In genomic region chr22:27252282-27253049, GRCh38 we compare ENCODE assay signal across 12 cellular contexts.
DNase-seq lines count a peak whose midpoint lies in the region; ATAC-seq, FAIRE-seq and TF ChIP-seq lines count a peak whose summit lies in the region.
"Had no signal": no experiment of that assay in that cellular context is flagged by ENCODE, and none has a peak within 500 bp of the region (broad histone marks: within the 10 kb centered on the region; RNA-seq: fewer than 3 reads in every experiment).

No MANE protein-coding gene starts in this region.

- peaks cover 6% of the 10 kb centered on the region for H3K4me1 ChIP-seq in A673 (ENCODE audit: insufficient read depth, low read length, poor library complexity, severe bottlenecking)
- no peaks in the 10 kb centered on the region for H3K4me1 ChIP-seq in hepatocyte (ENCODE audit: insufficient read depth)

- peaks cover 4% of the 10 kb centered on the region in 2 donors for H3K36me3 Mint-ChIP-seq in stimulated activated naive B cell treated with anti-CD40 and anti-IgM and Interleukin-4, amounts not matched to agents 10 μg/mL and 1 μg/mL and 100 μg/mL, for 72 hours
- H3K36me3 Mint-ChIP-seq in T-cell = peaks cover 5% of the 10 kb centered on the region

- DNase-seq in A673 (ENCODE audit: low spot score) (peak; percentile 50), H54 (ENCODE audit: insufficient read length, low spot score) (peak; percentile 51), amniotic epithelial cell (ENCODE audit: low read depth) (peak; percentile 93), hepatocyte (ENCODE audit: low spot score) (peak; percentile 56), T-cell (no peak), iPS-NIHi7 (ENCODE audit: extremely low spot score) (no peak), NCI-H1417 treated with DMSO at 0.1 percent for 48 hours (lab: John Stamatoyannopoulos, UW) (no peak)
- DNase-seq in stimulated activated naive B cell treated with anti-CD40 and anti-IgM and Interleukin-4, amounts not matched to agents 10 μg/mL and 1 μg/mL and 100 μg/mL, for 72 hours = no peak
- DNase-seq: activated CD4-positive, alpha-beta T cell treated with anti-CD3 and anti-CD28 coated beads, Interleukin-2, amount 50 U/mL, for 1 hour; amygdala; hypothalamus had no signal

- H3K4me3 ChIP-seq in A673 (ENCODE audit: low read depth, low read length, poor library complexity, severe bottlenecking) = no peak overlapping the region
- no peak overlapping the region for H3K4me3 ChIP-seq in hepatocyte

- no peak overlapping the region for H2AFZ ChIP-seq in hepatocyte

- peaks cover 0 to 2% of the 10 kb centered on the region in 2 donors for H3K4me1 Mint-ChIP-seq in stimulated activated naive B cell treated with anti-CD40 and anti-IgM and Interleukin-4, amounts not matched to agents 10 μg/mL and 1 μg/mL and 100 μg/mL, for 72 hours
- peaks cover 5% of the 10 kb centered on the region in 3 donors for H3K4me1 Mint-ChIP-seq in T-cell

- no peaks in the 10 kb centered on the region for H3K9me2 ChIP-seq in hepatocyte (replicated peaks; ENCODE audit: insufficient read depth)

- no peak for ATAC-seq in stimulated activated naive B cell treated with anti-CD40 and anti-IgM and Interleukin-4, amounts not matched to agents 10 μg/mL and 1 μg/mL and 100 μg/mL, for 72 hours (replicated peaks)
- no peak for ATAC-seq in T-cell (replicated peaks in 1 of 4)

- WGBS in hepatocyte (ENCODE audit: low lambda C conversion rate, missing lambda C conversion rate) = 88% methylated on average over 9 of the region's 9 CpGs

- TF ChIP-seq POLR2A in H54 (IDR thresholded peaks at IDR 0.05; ENCODE audit: low read depth, low read length) = no peak

- H3K4me3 Mint-ChIP-seq in stimulated activated naive B cell treated with anti-CD40 and anti-IgM and Interleukin-4, amounts not matched to agents 10 μg/mL and 1 μg/mL and 100 μg/mL, for 72 hours = no peak overlapping the region
- H3K4me3 Mint-ChIP-seq in T-cell = no peak overlapping the region

- peaks cover 5% of the 10 kb centered on the region for H3K9me3 ChIP-seq in A673 (ENCODE audit: low read depth, low read length, poor library complexity, severe bottlenecking)
- peaks cover 6% of the 10 kb centered on the region for H3K9me3 ChIP-seq in hepatocyte (ENCODE audit: low read depth)
- H3K9me3 ChIP-seq: neutrophil had no signal

- H3K79me2 ChIP-seq in hepatocyte = no peaks in the 10 kb centered on the region

- H3K27me3 ChIP-seq in A673 (replicated peaks; ENCODE audit: insufficient read depth, low read depth, low read length, poor library complexity) (no peaks in the 10 kb centered on the region), hepatocyte (no peaks in the 10 kb centered on the region)
- H3K27me3 ChIP-seq: neutrophil had no signal

- POLR2A ChIA-PET in A673 (lab: Charles Lee; ENCODE audit: low non-redundant PET) (no interaction called here), T-cell (lab: Charles Lee) (no interaction called here)

- H3K27ac ChIP-seq in A673 (ENCODE audit: low read depth, low read length, poor library complexity, severe bottlenecking) (no peak overlapping the region), hepatocyte (peak overlapping the region; percentile 27)
- H3K27ac ChIP-seq: neutrophil had no signal

- no peak overlapping the region for H3K4me2 ChIP-seq in hepatocyte

- H3K27ac Mint-ChIP-seq in stimulated activated naive B cell treated with anti-CD40 and anti-IgM and Interleukin-4, amounts not matched to agents 10 μg/mL and 1 μg/mL and 100 μg/mL, for 72 hours = no peak overlapping the region
- H3K27ac Mint-ChIP-seq in T-cell = no peak overlapping the region

- CTCF ChIA-PET in A673 (lab: Charles Lee) = no interaction called here
- CTCF ChIA-PET in T-cell (lab: Charles Lee) = no interaction called here

- no peaks in the 10 kb centered on the region for H3K27me3 Mint-ChIP-seq in stimulated activated naive B cell treated with anti-CD40 and anti-IgM and Interleukin-4, amounts not matched to agents 10 μg/mL and 1 μg/mL and 100 μg/mL, for 72 hours
- peaks cover 0 to 6% of the 10 kb centered on the region in 2 donors for H3K27me3 Mint-ChIP-seq in T-cell

- H4K20me1 ChIP-seq in hepatocyte (ENCODE audit: insufficient read depth, poor library complexity, severe bottlenecking) = no peaks in the 10 kb centered on the region

- TF ChIP-seq CTCF in A673 (conservative IDR thresholded peaks at IDR 0.05; ENCODE audit: low read depth, low read length) (no peak), hepatocyte (IDR thresholded peaks at IDR 0.05; ENCODE audit: poor library complexity) (no peak)

- no peaks in the 10 kb centered on the region for H3K36me3 ChIP-seq in A673 (ENCODE audit: insufficient read depth, low read length, poor library complexity, severe bottlenecking)
- no peaks in the 10 kb centered on the region for H3K36me3 ChIP-seq in hepatocyte (replicated peaks; ENCODE audit: insufficient read depth, low read depth)
- H3K36me3 ChIP-seq: neutrophil had no signal

- peaks cover 5 to 10% of the 10 kb centered on the region in 2 donors for H3K9me3 Mint-ChIP-seq in stimulated activated naive B cell treated with anti-CD40 and anti-IgM and Interleukin-4, amounts not matched to agents 10 μg/mL and 1 μg/mL and 100 μg/mL, for 72 hours
- peaks cover 6 to 12% (median 10%) of the 10 kb centered on the region in 3 donors for H3K9me3 Mint-ChIP-seq in T-cell

- BruUV-seq in A673 (replicated peaks; lab: Mats Ljungman, UMichigan) = no TSS peak

- FAIRE-seq in H54 (lab: Jason Lieb, UNC) = no peak

- intact Hi-C loops in A673 (cut with micrococcal nuclease; ENCODE audit: unreplicated experiment) = no loop called here

Comparison
In these comparisons a context has a peak if more than half of its experiments do, and no peak if none do; other contexts are left out.
1. DNase-seq: peak in A673 (single experiment), H54 (single experiment), amniotic epithelial cell (single experiment) and hepatocyte (single experiment); none in stimulated activated naive B cell treated with anti-CD40 and anti-IgM and Interleukin-4, amounts not matched to agents 10 μg/mL and 1 μg/mL and 100 μg/mL, for 72 hours (single experiment), T-cell (0 of 34), iPS-NIHi7 (single experiment) and NCI-H1417 treated with DMSO at 0.1 percent for 48 hours (single experiment).